1 cellular context compared by ENCODE assay signal in the genomic region with DNA sequence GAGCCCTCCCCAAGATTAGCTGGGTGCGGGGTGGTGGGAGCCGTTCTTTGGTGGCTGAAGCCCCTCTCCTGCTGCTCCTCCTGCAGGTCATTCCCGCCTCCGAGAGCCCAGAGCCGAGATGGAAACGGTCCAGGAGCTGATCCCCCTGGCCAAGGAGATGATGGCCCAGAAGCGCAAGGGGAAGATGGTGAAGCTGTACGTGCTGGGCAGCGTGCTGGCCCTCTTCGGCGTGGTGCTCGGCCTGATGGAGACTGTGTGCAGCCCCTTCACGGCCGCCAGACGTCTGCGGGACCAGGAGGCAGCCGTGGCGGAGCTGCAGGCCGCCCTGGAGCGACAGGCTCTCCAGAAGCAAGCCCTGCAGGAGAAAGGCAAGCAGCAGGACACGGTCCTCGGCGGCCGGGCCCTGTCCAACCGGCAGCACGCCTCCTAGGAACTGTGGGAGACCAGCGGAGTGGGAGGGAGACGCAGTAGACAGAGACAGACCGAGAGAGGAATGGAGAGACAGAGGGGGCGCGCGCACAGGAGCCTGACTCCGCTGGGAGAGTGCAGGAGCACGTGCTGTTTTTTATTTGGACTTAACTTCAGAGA.
TF ChIP-seq lines count a peak whose summit lies in the region.

No MANE protein-coding gene starts in this region.

TF ChIP-seq in H1, 55 proteins besides CTCF, POLR2A, EP300 and RAD21:
- TF ChIP-seq SP2 (IDR thresholded peaks at IDR 0.05; ENCODE audit: low read length) (no peak), ASH2L (IDR thresholded peaks at IDR 0.05; ENCODE audit: low read length) (peak; percentile 70), YY1 (IDR thresholded peaks at IDR 0.05; ENCODE audit: low read depth, low read length) (no peak), CBX8 (IDR thresholded peaks at IDR 0.05; ENCODE audit: borderline replicate concordance, low read depth, low read length) (no peak), EZH2 (IDR thresholded peaks at IDR 0.05; ENCODE audit: low read depth, low read length, severe bottlenecking) (peak; percentile 81), RXRA (IDR thresholded peaks at IDR 0.05; ENCODE audit: insufficient read depth, low read depth, low read length) (no peak), GABPA (IDR thresholded peaks at IDR 0.05; ENCODE audit: borderline replicate concordance, insufficient read depth, low read length) (no peak), TEAD4 (IDR thresholded peaks at IDR 0.05; ENCODE audit: low read depth, low read length) (no peak; the same call in 1 of the 2 replicates), KDM4A (IDR thresholded peaks at IDR 0.05; ENCODE audit: low read depth, low read length, severe bottlenecking) (peak; percentile 99), RFX5 (IDR thresholded peaks at IDR 0.05; ENCODE audit: borderline replicate concordance, low read depth, low read length) (no peak), CHD1 (IDR thresholded peaks at IDR 0.05; ENCODE audit: low read depth, low read length) (no peak), ZNF274 (IDR thresholded peaks at IDR 0.05; ENCODE audit: borderline replicate concordance, extremely low read depth, low read length) (no peak), KDM1A (IDR thresholded peaks at IDR 0.05; ENCODE audit: borderline replicate concordance, low read length) (no peak), SAP30 (IDR thresholded peaks at IDR 0.05; ENCODE audit: insufficient read depth, insufficient replicate concordance, low read length) (peak; percentile 14), MAFK (IDR thresholded peaks at IDR 0.05; ENCODE audit: low read depth, low read length) (no peak), SUZ12 (IDR thresholded peaks at IDR 0.05; ENCODE audit: low read length) (peak; percentile 80), PHF8 (conservative IDR thresholded peaks at IDR 0.05; ENCODE audit: low read depth, low read length) (no peak)
- TF ChIP-seq, protein P1, sequence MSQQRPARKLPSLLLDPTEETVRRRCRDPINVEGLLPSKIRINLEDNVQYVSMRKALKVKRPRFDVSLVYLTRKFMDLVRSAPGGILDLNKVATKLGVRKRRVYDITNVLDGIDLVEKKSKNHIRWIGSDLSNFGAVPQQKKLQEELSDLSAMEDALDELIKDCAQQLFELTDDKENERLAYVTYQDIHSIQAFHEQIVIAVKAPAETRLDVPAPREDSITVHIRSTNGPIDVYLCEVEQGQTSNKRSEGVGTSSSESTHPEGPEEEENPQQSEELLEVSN (IDR thresholded peaks at IDR 0.05): peak; percentile 64
- TF ChIP-seq, protein P2, sequence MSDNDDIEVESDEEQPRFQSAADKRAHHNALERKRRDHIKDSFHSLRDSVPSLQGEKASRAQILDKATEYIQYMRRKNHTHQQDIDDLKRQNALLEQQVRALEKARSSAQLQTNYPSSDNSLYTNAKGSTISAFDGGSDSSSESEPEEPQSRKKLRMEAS (IDR thresholded peaks at IDR 0.05): peak; percentile 85
